ENCODE assay signal across 4 cellular contexts in genomic region chr2:85617723-85618122, GRCh38. TPM values are rescaled to one million over a fixed set of nuclear protein-coding genes. Genes with fewer than 3 reads are reported as not detected.
DNase-seq lines count a peak whose midpoint lies in the region; ATAC-seq and TF ChIP-seq lines count a peak whose summit lies in the region.
"Not testable (repeated sequence)": the region's sequence is repeated elsewhere in the genome, so short reads cannot be mapped to it uniquely, and the experiment has no call there.

No MANE protein-coding gene starts in this region.

- peak overlapping the region; percentile 95 for H3K27ac Mint-ChIP-seq in T-helper 17 cell
- H3K27ac Mint-ChIP-seq in effector memory CD8-positive, alpha-beta T cell = not testable (repeated sequence)

- peaks cover 16% of the 10 kb centered on the region for H3K4me1 Mint-ChIP-seq in T-helper 17 cell
- H3K4me1 Mint-ChIP-seq in effector memory CD8-positive, alpha-beta T cell (ENCODE audit: low read depth in 2 of 2) = peaks cover 8 to 11% of the 10 kb centered on the region in 2 donors

- H4K20me1 ChIP-seq in osteoblast (ENCODE audit: insufficient read depth, low read length) = not testable (repeated sequence)

- H3K79me2 ChIP-seq in osteoblast (ENCODE audit: insufficient read depth, low read length) = peaks cover 50% of the 10 kb centered on the region

- H3K36me3 ChIP-seq in ES-I3 (ENCODE audit: insufficient read depth, low read length) = peaks cover 18% of the 10 kb centered on the region
- peaks cover 33% of the 10 kb centered on the region for H3K36me3 ChIP-seq in osteoblast (ENCODE audit: insufficient read depth, low read length)

- not testable (repeated sequence) for DNase-seq in T-helper 17 cell; effector memory CD8-positive, alpha-beta T cell; osteoblast (ENCODE audit: insufficient read length, low spot score, missing footprints)

- H3K9ac ChIP-seq in ES-I3 (ENCODE audit: low read depth, low read length) = peak overlapping the region; percentile 6; the same call in 1 of the 2 replicates

- H3K4me3 Mint-ChIP-seq in T-helper 17 cell = peak overlapping the region; percentile 99
- peak overlapping the region; percentile 96 for H3K4me3 Mint-ChIP-seq in effector memory CD8-positive, alpha-beta T cell

- H3K9me3 Mint-ChIP-seq in effector memory CD8-positive, alpha-beta T cell = not testable (repeated sequence)

- peak overlapping the region; percentile 82 for H3K4me2 ChIP-seq in osteoblast (ENCODE audit: insufficient read depth, low read length)

- not testable (repeated sequence) for H3K27me3 Mint-ChIP-seq in T-helper 17 cell; effector memory CD8-positive, alpha-beta T cell

- H3K4me1 ChIP-seq in ES-I3 (ENCODE audit: insufficient read depth, low read length) = not testable (repeated sequence)
- H3K4me1 ChIP-seq in osteoblast (ENCODE audit: insufficient read depth, low read length) = peaks cover 14% of the 10 kb centered on the region

- H3K4me3 ChIP-seq in osteoblast (ENCODE audit: insufficient read depth, low read length) = peak overlapping the region; percentile 92

- not testable (repeated sequence) for H3K9me3 ChIP-seq in ES-I3 (ENCODE audit: control insufficient read depth, insufficient read depth, low read length); T-helper 17 cell (ENCODE audit: control insufficient read depth, low read length, poor library complexity, severe bottlenecking); osteoblast (ENCODE audit: low read depth, low read length)

- not testable (repeated sequence) for TF ChIP-seq CTCF in osteoblast (IDR thresholded peaks at IDR 0.05; ENCODE audit: extremely low read depth, low read depth, low read length)

- not testable (repeated sequence) for H2AFZ ChIP-seq in osteoblast (ENCODE audit: low read length)

- H3K27ac ChIP-seq in osteoblast (ENCODE audit: low read depth, low read length) = peak overlapping the region; percentile 15

- H3K36me3 Mint-ChIP-seq in T-helper 17 cell (ENCODE audit: low read depth) = not testable (repeated sequence)
- H3K36me3 Mint-ChIP-seq in effector memory CD8-positive, alpha-beta T cell (ENCODE audit: insufficient read depth) = peaks cover 57% of the 10 kb centered on the region

- ATAC-seq in T-helper 17 cell; effector memory CD8-positive, alpha-beta T cell (replicated peaks): not testable (repeated sequence)

- H3K27me3 ChIP-seq in osteoblast (ENCODE audit: insufficient read depth, low read length) = not testable (repeated sequence)

RNA-seq across cellular contexts. Expression of gene USP39, which starts 1.7 kb away (rescaled TPM):
- total RNA-seq in T-helper 17 cell = 10 to 100 TPM; 46.4 to 54.8 TPM
- 34.8 and 36.9 TPM in 2 replicates for total RNA-seq in osteoblast

RNA-seq across cellular contexts. Expression of gene C2orf68, which starts 5.9 kb away (rescaled TPM):
- 10 to 100 TPM; 31.2 to 37.3 TPM for total RNA-seq in T-helper 17 cell
- total RNA-seq in osteoblast = 23.9 and 30.9 TPM in 2 replicates

RNA-seq across cellular contexts. Expression of gene TMEM150A, which starts 15.2 kb away (rescaled TPM):
- total RNA-seq in T-helper 17 cell = 1 to 10 TPM; 6.4 to 7.7 TPM
- 17.7 and 20.6 TPM in 2 replicates for total RNA-seq in osteoblast

RNA-seq across cellular contexts. Expression of gene RNF181, which starts 22.2 kb away (rescaled TPM):
- total RNA-seq in T-helper 17 cell = 10 to 100 TPM; 42.8 to 43.3 TPM
- 124 and 146 TPM in 2 replicates for total RNA-seq in osteoblast

RNA-seq across cellular contexts. Expression of gene VAMP5, which starts 33.5 kb away (rescaled TPM):
- 10 to 100 TPM; 38.2 to 39.5 TPM for total RNA-seq in T-helper 17 cell
- total RNA-seq in osteoblast = 21.8 and 27.1 TPM in 2 replicates
